In the genomic region with DNA sequence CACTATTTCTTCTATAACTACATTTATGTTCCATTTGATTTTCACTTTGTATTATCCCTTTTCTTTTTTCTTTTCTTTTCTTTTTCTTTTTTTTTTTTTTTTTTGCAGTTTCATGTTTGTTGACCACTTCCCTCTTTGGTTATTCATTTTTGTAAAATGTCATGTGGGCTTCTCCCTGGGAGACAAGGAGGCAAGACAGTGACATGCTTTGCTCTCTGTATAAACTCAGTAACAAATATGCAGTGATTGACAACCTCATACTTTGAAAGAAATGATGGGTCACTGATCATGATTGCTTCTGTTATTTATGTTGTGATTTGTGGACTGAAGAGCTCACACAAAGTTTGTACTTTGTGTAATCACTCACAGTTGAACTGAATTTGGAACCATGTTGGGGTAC, we compare ENCODE assay signal across 15 cellular contexts.
DNase-seq lines count a peak whose midpoint lies in the region; ATAC-seq and TF ChIP-seq lines count a peak whose summit lies in the region.
"Had no signal": no experiment of that assay in that cellular context is flagged by ENCODE, and none has a peak within 500 bp of the region (broad histone marks: within the 10 kb centered on the region; RNA-seq: fewer than 3 reads in every experiment).

No MANE protein-coding gene starts in this region.

- peak; percentile 76 for ATAC-seq in GM18508 (IDR thresholded peaks at IDR 0.05; ENCODE audit: insufficient read depth, unreplicated experiment)
- ATAC-seq in GM21723 (IDR thresholded peaks at IDR 0.05; ENCODE audit: unreplicated experiment), result peak; percentile 54
- peak; percentile 92 for ATAC-seq in HG03342 (IDR thresholded peaks at IDR 0.05; ENCODE audit: unreplicated experiment)
- no peak for ATAC-seq in left colon
- ATAC-seq: activated T-helper 17 cell treated with anti-CD3 and anti-CD28 coated beads, Interleukin-2, amount 50 U/mL, for 72 hours; right cardiac atrium had no signal

- DNase-seq in MV-4-11 (lab: John Stamatoyannopoulos, UW), result peak; percentile 69
- no peak for DNase-seq in NCI-H2171 treated with DMSO at 0.1 percent for 48 hours (lab: John Stamatoyannopoulos, UW)
- no peak for DNase-seq in left colon
- DNase-seq in retina, result no peak
- no peak for DNase-seq in foreskin fibroblast
- DNase-seq: activated CD4-positive, alpha-beta T cell treated with anti-CD3 and anti-CD28 coated beads for 1 hour; activated naive CD8-positive, alpha-beta T cell treated with anti-CD3 and anti-CD28 coated beads, Interleukin-2, amount 10 ng/mL, durations not matched to agents 7 days and 5 days; NCI-H1092; NCI-H2081; right cardiac atrium had no signal

- H3K4me3 ChIP-seq in foreskin fibroblast (ENCODE audit: low read depth in 1 of 2, low read length in 2 of 2), result no peak overlapping the region
- H3K4me3 ChIP-seq: thoracic aorta had no signal

- intact Hi-C loops in left colon (cut with DNase I, micrococcal nuclease), result no loop called here

- TF ChIP-seq CTCF in foreskin fibroblast (IDR thresholded peaks at IDR 0.05; ENCODE audit: low read depth, low read length), result no peak
